Comparison of ENCODE assay signal across 9 cellular contexts in genomic region chr1:211893260-211893659, GRCh38.
"Had no signal": no experiment of that assay in that cellular context is flagged by ENCODE, and none has a peak within 500 bp of the region (broad histone marks: within the 10 kb centered on the region; RNA-seq: fewer than 3 reads in every experiment).

No MANE protein-coding gene starts in this region.

- H3K9me3 ChIP-seq: HAP-1 had no signal

- DNase-seq: GM23248, GOT3, H7, HFFc6, Karpas-422, KBM-7 had no signal

- H2AFZ ChIP-seq: GM23248 had no signal

- H3K9ac ChIP-seq: GM23248, KMS-11 had no signal

- H3K27ac ChIP-seq: GM23248, KMS-11 had no signal

- H3K4me1 ChIP-seq: HAP-1 had no signal

- ATAC-seq: HCT116 had no signal

- H3K4me3 ChIP-seq: GM23248, HAP-1 had no signal

- H3K36me3 ChIP-seq: HAP-1 had no signal

- H3K4me2 ChIP-seq: KMS-11 had no signal
